ENCODE assay signal across 9 cellular contexts in the genomic region with DNA sequence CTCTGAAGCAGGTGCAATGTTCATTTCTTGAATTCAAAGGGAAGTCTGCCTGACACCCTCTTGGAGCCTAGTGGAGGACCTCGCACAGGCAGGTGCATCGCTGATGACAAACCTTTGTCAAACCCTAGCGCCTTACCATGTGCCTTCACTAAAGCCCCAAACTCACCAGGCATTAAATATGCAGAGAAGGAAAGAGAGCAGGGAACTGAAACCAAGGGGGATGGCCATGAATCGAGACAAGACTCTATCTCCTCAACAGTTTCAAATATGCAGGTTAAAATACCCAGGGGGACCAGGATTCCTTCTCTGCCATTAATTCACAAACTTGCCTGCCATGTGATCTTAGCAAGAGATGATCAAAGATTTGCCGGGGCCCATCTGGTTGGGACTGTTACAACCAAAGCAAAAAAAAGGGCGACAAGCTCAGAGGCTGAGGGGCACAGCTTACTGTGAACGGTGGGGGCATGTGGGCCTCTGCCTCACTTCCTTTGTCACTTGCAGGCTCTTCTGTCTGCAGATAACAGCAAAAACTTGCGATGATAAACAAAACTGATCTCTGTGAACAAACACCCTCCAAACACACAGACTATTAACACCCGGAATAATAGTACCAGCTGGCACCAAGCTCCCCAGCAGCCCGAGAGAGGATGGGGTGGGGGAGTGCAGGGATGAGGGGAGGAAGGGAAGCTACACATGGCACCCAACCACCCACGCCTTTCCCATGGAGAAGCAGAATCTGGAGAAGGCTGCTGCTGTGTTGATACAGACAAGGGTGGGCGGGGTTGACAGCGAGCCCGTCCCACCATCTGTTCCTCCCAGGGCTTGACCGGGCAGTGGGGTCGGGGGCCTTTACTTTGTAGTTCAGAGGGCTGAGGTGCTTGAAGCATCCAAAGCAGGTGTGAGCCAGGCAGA. TPM values are rescaled to one million over a fixed set of nuclear protein-coding genes. Genes with fewer than 3 reads are reported as not detected.
DNase-seq lines count a peak whose midpoint lies in the region; ATAC-seq, FAIRE-seq and TF ChIP-seq lines count a peak whose summit lies in the region.
"Had no signal": no experiment of that assay in that cellular context is flagged by ENCODE, and none has a peak within 500 bp of the region (broad histone marks: within the 10 kb centered on the region; RNA-seq: fewer than 3 reads in every experiment).

No MANE protein-coding gene starts in this region.

- no peak overlapping the region for H3K4me3 ChIP-seq in H1 (ENCODE audit: extremely low read depth in 1 of 4, insufficient read depth in 2 of 4, low read depth in 3 of 4, low read length in 4 of 4)
- no peak overlapping the region for H3K4me3 ChIP-seq in stomach smooth muscle (ENCODE audit: low read length in 2 of 2)
- no peak overlapping the region for H3K4me3 ChIP-seq in lower leg skin (ENCODE audit: low read depth, poor library complexity, severe bottlenecking)

- peak overlapping the region; percentile 79 for H3K27ac Mint-ChIP-seq in activated naive CD4-positive, alpha-beta T cell treated with anti-CD3 and anti-CD28 coated beads for 36 hours
- H3K27ac Mint-ChIP-seq in activated T-helper 1 cell treated with anti-CD3 and anti-CD28 coated beads, Interleukin-12 subunit alpha, Interleukin-12 subunit beta, Interleukin-2, Interleukin-4 antibody, amounts not matched to agents 30 ng/mL and 10 ng/mL and 1 ng/mL, durations not matched to agents 14 hours and 24 hours and 36 hours = no peak overlapping the region

- H2AK5ac ChIP-seq in H1 (ENCODE audit: low read depth, low read length) = no peak overlapping the region

- no peaks in the 10 kb centered on the region for H3K23me2 ChIP-seq in H1 (ENCODE audit: low read depth, low read length)

- CTCF ChIA-PET in activated naive CD4-positive, alpha-beta T cell treated with anti-CD3 and anti-CD28 coated beads for 36 hours (lab: Charles Lee) = interaction anchor here (0.7 to 0.9 kb wide), 2 partner anchors 71 to 374 kb away, joined by 3 read pairs; a partner anchor contains a TSS
- CTCF ChIA-PET in H1 (lab: Charles Lee; ENCODE audit: partially characterized antibody) = interaction anchor here (0.7 to 3.7 kb wide), 7 partner anchors 30 to 372 kb away, joined by 3 to 21 read pairs (median 3); no protein-coding TSS in a partner anchor

- DNase-seq in activated naive CD4-positive, alpha-beta T cell treated with anti-CD3 and anti-CD28 coated beads for 36 hours = peak; percentile 30
- no peak for DNase-seq in activated naive CD4-positive, alpha-beta T cell treated with anti-CD3 and anti-CD28 coated beads, Interleukin-2, amount 50 U/mL, for 16 hours
- DNase-seq in NCI-H524 treated with DMSO at 0.1 percent for 48 hours (lab: John Stamatoyannopoulos, UW) (peak; percentile 61), H1 (ENCODE audit: low read depth in 1 of 2, low spot score in 2 of 2) (no peak), lower leg skin (ENCODE audit: low spot score in 2 of 2) (no peak)
- DNase-seq in activated T-helper 1 cell treated with anti-CD3 and anti-CD28 coated beads, Interleukin-12 subunit alpha, Interleukin-12 subunit beta, Interleukin-2, Interleukin-4 antibody, amounts not matched to agents 30 ng/mL and 10 ng/mL and 1 ng/mL, durations not matched to agents 14 hours and 24 hours and 36 hours (ENCODE audit: low spot score) = no peak

- peak; percentile 65 for ATAC-seq in HG02642 (IDR thresholded peaks at IDR 0.05; ENCODE audit: poor library complexity, unreplicated experiment)

- no peaks in the 10 kb centered on the region for H3K27me3 Mint-ChIP-seq in activated naive CD4-positive, alpha-beta T cell treated with anti-CD3 and anti-CD28 coated beads for 36 hours (ENCODE audit: low read depth)
- no peaks in the 10 kb centered on the region for H3K27me3 Mint-ChIP-seq in activated T-helper 1 cell treated with anti-CD3 and anti-CD28 coated beads, Interleukin-12 subunit alpha, Interleukin-12 subunit beta, Interleukin-2, Interleukin-4 antibody, amounts not matched to agents 30 ng/mL and 10 ng/mL and 1 ng/mL, durations not matched to agents 14 hours and 24 hours and 36 hours (ENCODE audit: insufficient read depth)

- no peak overlapping the region for H3K23ac ChIP-seq in H1 (ENCODE audit: insufficient read length)

- H4K8ac ChIP-seq in H1 (ENCODE audit: extremely low read depth, insufficient read depth, low read length) = peak overlapping the region; percentile 8; the same call in 1 of the 2 replicates

- 92% methylated on average over 16 of the region's 16 CpGs; no CpG with 5 or more reads in 1 of the 2 experiments for WGBS in H1 (ENCODE audit: extremely low coverage in 1 of 2, insufficient coverage in 1 of 2, insufficient read length in 1 of 2, insufficient replicate concordance in 2 of 2, low coverage in 1 of 2, low lambda C conversion rate in 2 of 2, missing lambda C conversion rate in 1 of 2), 2 experiments
- WGBS in lower leg skin, 2 donors = 66% methylated on average over 16 of the region's 16 CpGs

- H3K27ac ChIP-seq in H1 (ENCODE audit: low read depth, low read length) = no peak overlapping the region
- peak overlapping the region; percentile 24 for H3K27ac ChIP-seq in stomach smooth muscle (ENCODE audit: low read length)

- H3K56ac ChIP-seq in H1 (replicated peaks; ENCODE audit: insufficient read length, low read depth, low read length) = no peak overlapping the region

- no peak overlapping the region; the same call in 1 of the 2 replicates for H2BK5ac ChIP-seq in H1 (ENCODE audit: low read depth, low read length)

- peaks cover 0 to 8% (median 4%) of the 10 kb centered on the region in 4 experiments; a peak in 5 of 7 replicates for H3K4me1 ChIP-seq in H1 (replicated peaks in 1 of 4; ENCODE audit: control insufficient read depth in 3 of 4, insufficient read depth in 4 of 4, low read length in 3 of 4)
- H3K4me1 ChIP-seq in stomach smooth muscle (ENCODE audit: control insufficient read depth, insufficient read depth, low read length) = peaks cover 10% of the 10 kb centered on the region

- H2BK15ac ChIP-seq in H1 (ENCODE audit: low read length) = no peak overlapping the region

- no peak overlapping the region for H2AFZ ChIP-seq in H1 (ENCODE audit: low read length)

- H3K79me1 ChIP-seq in H1 (ENCODE audit: low read depth, low read length) = no peaks in the 10 kb centered on the region; the same call in 1 of the 2 replicates

- peaks cover 2 to 10% of the 10 kb centered on the region in 2 experiments; a peak in 3 of 4 replicates for H3K9me3 ChIP-seq in H1 (ENCODE audit: insufficient read depth in 2 of 2, low read depth in 1 of 2, low read length in 1 of 2)
- H3K9me3 ChIP-seq in stomach smooth muscle (ENCODE audit: control insufficient read depth in 2 of 2, low read length in 2 of 2) = no peaks in the 10 kb centered on the region

- H4K91ac ChIP-seq in H1 (replicated peaks; ENCODE audit: insufficient read length, low read length) = no peak overlapping the region

- H4K5ac ChIP-seq in H1 (ENCODE audit: insufficient read length, low read depth, low read length) = no peak overlapping the region

- TF ChIP-seq POLR2A in H1 (IDR thresholded peaks at IDR 0.05; ENCODE audit: control extremely low read depth in 1 of 2, low read depth in 2 of 2, low read length in 2 of 2) = no peak
- no peak for TF ChIP-seq POLR2A in lower leg skin (IDR thresholded peaks at IDR 0.05)

- no peak for TF ChIP-seq RAD21 in H1 (IDR thresholded peaks at IDR 0.05 in 1 of 2, conservative IDR thresholded peaks at IDR 0.05 in 1 of 2; ENCODE audit: low read depth in 2 of 2, low read length in 2 of 2)

- no peak overlapping the region for H3K4me2 ChIP-seq in H1 (ENCODE audit: insufficient read depth in 1 of 2, low read depth in 2 of 2, low read length in 2 of 2)

- no peak overlapping the region for H2BK12ac ChIP-seq in H1 (ENCODE audit: low read depth, low read length)

- H2BK120ac ChIP-seq in H1 (replicated peaks; ENCODE audit: low read depth, low read length) = no peak overlapping the region

- intact Hi-C loops in activated naive CD4-positive, alpha-beta T cell treated with anti-CD3 and anti-CD28 coated beads for 36 hours (cut with micrococcal nuclease) = loop anchor here (2.0 to 5.0 kb wide), 5 partner anchors 33 to 371 kb away; a partner anchor contains a TSS
- intact Hi-C loops in lower leg skin (cut with DNase I; ENCODE audit: low total_unique reads) = loop anchor here (5.0 kb wide), 1 partner anchor 376 kb away; no protein-coding TSS in a partner anchor
- intact Hi-C loops in activated T-helper 1 cell treated with anti-CD3 and anti-CD28 coated beads, Interleukin-12 subunit alpha, Interleukin-12 subunit beta, Interleukin-2, Interleukin-4 antibody, amounts not matched to agents 30 ng/mL and 10 ng/mL and 1 ng/mL, durations not matched to agents 14 hours and 24 hours and 36 hours (cut with micrococcal nuclease) = no loop called here

- H3K36me3 ChIP-seq in H1 (ENCODE audit: control insufficient read depth in 2 of 4, insufficient read depth in 4 of 4, low read length in 3 of 4) (peaks cover 3 to 27% (median 7%) of the 10 kb centered on the region in 4 experiments; a peak in 6 of 8 replicates), stomach smooth muscle (ENCODE audit: control insufficient read depth in 2 of 2, insufficient read depth in 2 of 2, low read length in 2 of 2) (peaks cover 47 to 53% of the 10 kb centered on the region in 2 donors)

- no peak for TF ChIP-seq EP300 in H1 (IDR thresholded peaks at IDR 0.05; ENCODE audit: borderline replicate concordance in 1 of 2, low read depth in 2 of 2, low read length in 2 of 2)

- no peak overlapping the region for H3K14ac ChIP-seq in H1 (ENCODE audit: insufficient read length)

- H3K4me1 Mint-ChIP-seq in activated naive CD4-positive, alpha-beta T cell treated with anti-CD3 and anti-CD28 coated beads for 36 hours (ENCODE audit: low read depth) = peaks cover 43% of the 10 kb centered on the region
- peaks cover 22% of the 10 kb centered on the region for H3K4me1 Mint-ChIP-seq in activated T-helper 1 cell treated with anti-CD3 and anti-CD28 coated beads, Interleukin-12 subunit alpha, Interleukin-12 subunit beta, Interleukin-2, Interleukin-4 antibody, amounts not matched to agents 30 ng/mL and 10 ng/mL and 1 ng/mL, durations not matched to agents 14 hours and 24 hours and 36 hours (ENCODE audit: low read depth)

- H3K36me3 Mint-ChIP-seq in activated naive CD4-positive, alpha-beta T cell treated with anti-CD3 and anti-CD28 coated beads for 36 hours (ENCODE audit: low read depth) = peaks cover 17% of the 10 kb centered on the region
- peaks cover 34% of the 10 kb centered on the region for H3K36me3 Mint-ChIP-seq in activated T-helper 1 cell treated with anti-CD3 and anti-CD28 coated beads, Interleukin-12 subunit alpha, Interleukin-12 subunit beta, Interleukin-2, Interleukin-4 antibody, amounts not matched to agents 30 ng/mL and 10 ng/mL and 1 ng/mL, durations not matched to agents 14 hours and 24 hours and 36 hours (ENCODE audit: low read depth)

- no peak overlapping the region for H3K4ac ChIP-seq in H1 (replicated peaks; ENCODE audit: insufficient read length, low read depth, low read length)

- H3K9ac ChIP-seq in H1 (replicated peaks in 1 of 4; ENCODE audit: extremely low read depth in 1 of 4, low read depth in 3 of 4, low read length in 3 of 4) (no peak overlapping the region), stomach smooth muscle (ENCODE audit: low read length in 2 of 2) (no peak overlapping the region)

- H4K20me1 ChIP-seq in H1 (replicated peaks in 1 of 2; ENCODE audit: control insufficient read depth in 1 of 2, insufficient read depth in 2 of 2, low read length in 2 of 2) = peaks cover 4 to 8% of the 10 kb centered on the region in 2 experiments

- no peak for TF ChIP-seq CTCF in H1 (IDR thresholded peaks at IDR 0.05; ENCODE audit: control extremely low read depth in 1 of 3, insufficient read depth in 1 of 3, low read depth in 1 of 3, low read length in 3 of 3)
- TF ChIP-seq CTCF in lower leg skin (IDR thresholded peaks at IDR 0.05) = no peak

- no peak overlapping the region for H2BK20ac ChIP-seq in H1 (ENCODE audit: low read length)

- H3K27me3 ChIP-seq in H1 (replicated peaks in 1 of 4; ENCODE audit: control insufficient read depth in 3 of 4, extremely low read depth in 1 of 4, insufficient read depth in 3 of 4, low read length in 3 of 4) (no peaks in the 10 kb centered on the region; a peak in 1 of 7 replicates), stomach smooth muscle (ENCODE audit: control insufficient read depth in 1 of 2, insufficient read depth in 2 of 2, low read length in 2 of 2) (no peaks in the 10 kb centered on the region)

- POLR2A ChIA-PET in H1 (lab: Charles Lee; ENCODE audit: partially characterized antibody) = interaction anchor here (1.0 to 1.6 kb wide), 2 partner anchors 11 to 380 kb away, joined by 3 to 4 read pairs; no protein-coding TSS in a partner anchor

- no peaks in the 10 kb centered on the region for H3K9me3 Mint-ChIP-seq in activated naive CD4-positive, alpha-beta T cell treated with anti-CD3 and anti-CD28 coated beads for 36 hours
- no peaks in the 10 kb centered on the region for H3K9me3 Mint-ChIP-seq in activated T-helper 1 cell treated with anti-CD3 and anti-CD28 coated beads, Interleukin-12 subunit alpha, Interleukin-12 subunit beta, Interleukin-2, Interleukin-4 antibody, amounts not matched to agents 30 ng/mL and 10 ng/mL and 1 ng/mL, durations not matched to agents 14 hours and 24 hours and 36 hours

- no peaks in the 10 kb centered on the region for H3K79me2 ChIP-seq in H1 (ENCODE audit: control insufficient read depth in 1 of 2, insufficient read depth in 2 of 2, low read length in 2 of 2)

- no peak overlapping the region for H3K4me3 Mint-ChIP-seq in activated naive CD4-positive, alpha-beta T cell treated with anti-CD3 and anti-CD28 coated beads for 36 hours
- no peak overlapping the region for H3K4me3 Mint-ChIP-seq in activated T-helper 1 cell treated with anti-CD3 and anti-CD28 coated beads, Interleukin-12 subunit alpha, Interleukin-12 subunit beta, Interleukin-2, Interleukin-4 antibody, amounts not matched to agents 30 ng/mL and 10 ng/mL and 1 ng/mL, durations not matched to agents 14 hours and 24 hours and 36 hours

- FAIRE-seq in H1 (lab: Jason Lieb, UNC) = no peak

- H3K18ac ChIP-seq in H1 (ENCODE audit: extremely low read depth, low read length) = no peak overlapping the region

RNA-seq across cellular contexts. Expression of a gene that starts 33.9 kb away (rescaled TPM):
- 10 to 100 TPM; 34.3 to 34.7 TPM for total RNA-seq in activated naive CD4-positive, alpha-beta T cell treated with anti-CD3 and anti-CD28 coated beads for 36 hours
- 41.2 and 55.4 TPM in 2 replicates for total RNA-seq in H1 (2021; fragmentation: NEBNext Ultra II Directional; extraction: Animal tissue kit (Norgen Biotek cat#: 25700))
- 26.1 and 38.5 TPM in 2 replicates for polyA plus RNA-seq in H1 (2011; rRNA removed)
- 28.6 TPM for polyA plus RNA-seq in H1 (2011; cell fraction: cytosol; rRNA removed)
- 210 TPM for polyA plus RNA-seq in H1 (2011; cell fraction: nucleus; rRNA removed)
- 25.5 to 31.0 TPM (median 28.0 TPM) in 4 replicates for polyA plus RNA-seq in H1 (2012, experiment 1 of 2)
- 17.4 TPM for polyA plus RNA-seq in H1 (2012, experiment 2 of 2)
- polyA plus RNA-seq in H1 (2013, experiment 1 of 2) = 90.4 TPM
- 88.5 TPM for polyA plus RNA-seq in H1 (2013, experiment 2 of 2)
- 42.6 and 57.5 TPM in 2 replicates for polyA minus RNA-seq in H1 (2011; rRNA and poly(A)+ RNA removed)
- 21.2 TPM for polyA minus RNA-seq in H1 (2011; cell fraction: cytosol; rRNA and poly(A)+ RNA removed)
- polyA minus RNA-seq in H1 (2011; cell fraction: nucleus; rRNA and poly(A)+ RNA removed) = 70.6 TPM
- 10 to 100 TPM; 29.1 to 49.1 (median 42.9) TPM for total RNA-seq in lower leg skin
- total RNA-seq in activated T-helper 1 cell treated with anti-CD3 and anti-CD28 coated beads, Interleukin-12 subunit alpha, Interleukin-12 subunit beta, Interleukin-2, Interleukin-4 antibody, amounts not matched to agents 30 ng/mL and 10 ng/mL and 1 ng/mL, durations not matched to agents 14 hours and 24 hours and 36 hours = 20.4 and 23.4 TPM in 2 replicates

RNA-seq across cellular contexts. Expression of a gene that starts 38.4 kb away (rescaled TPM):
- total RNA-seq in activated naive CD4-positive, alpha-beta T cell treated with anti-CD3 and anti-CD28 coated beads for 36 hours = 1 to 10 TPM; 3.8 to 5.0 TPM
- 79.1 and 80.0 TPM in 2 replicates for total RNA-seq in H1 (2021; fragmentation: NEBNext Ultra II Directional; extraction: Animal tissue kit (Norgen Biotek cat#: 25700))
- 45.3 and 47.6 TPM in 2 replicates for polyA plus RNA-seq in H1 (2011; rRNA removed)
- polyA plus RNA-seq in H1 (2011; cell fraction: cytosol; rRNA removed) = 23.5 TPM
- polyA plus RNA-seq in H1 (2011; cell fraction: nucleus; rRNA removed) = 50.9 TPM
- 87.4 to 98.2 TPM (median 91.4 TPM) in 4 replicates for polyA plus RNA-seq in H1 (2012, experiment 1 of 2)
- 157 TPM for polyA plus RNA-seq in H1 (2012, experiment 2 of 2)
- 157 TPM for polyA plus RNA-seq in H1 (2013, experiment 1 of 2)
- polyA plus RNA-seq in H1 (2013, experiment 2 of 2) = 166 TPM
- polyA minus RNA-seq in H1 (2011; rRNA and poly(A)+ RNA removed) = 30.1 and 31.7 TPM in 2 replicates
- 19.2 TPM for polyA minus RNA-seq in H1 (2011; cell fraction: cytosol; rRNA and poly(A)+ RNA removed)
- polyA minus RNA-seq in H1 (2011; cell fraction: nucleus; rRNA and poly(A)+ RNA removed) = 22.1 TPM
- 10 to 100 TPM; 42.9 to 62.7 (median 56.8) TPM for total RNA-seq in lower leg skin
- 1.0 and 1.6 TPM in 2 replicates for total RNA-seq in activated T-helper 1 cell treated with anti-CD3 and anti-CD28 coated beads, Interleukin-12 subunit alpha, Interleukin-12 subunit beta, Interleukin-2, Interleukin-4 antibody, amounts not matched to agents 30 ng/mL and 10 ng/mL and 1 ng/mL, durations not matched to agents 14 hours and 24 hours and 36 hours

RNA-seq across cellular contexts. Expression of a gene that starts 40.6 kb away (rescaled TPM):
- under 1 TPM in 1 of 2 experiments, not detected in 1; 0.22 TPM for total RNA-seq in activated naive CD4-positive, alpha-beta T cell treated with anti-CD3 and anti-CD28 coated beads for 36 hours
- 8.4 and 11.7 TPM in 2 replicates for total RNA-seq in H1 (2021; fragmentation: NEBNext Ultra II Directional; extraction: Animal tissue kit (Norgen Biotek cat#: 25700))
- polyA plus RNA-seq in H1 (2011; rRNA removed) = 4.5 and 7.3 TPM in 2 replicates
- 7.1 TPM for polyA plus RNA-seq in H1 (2011; cell fraction: cytosol; rRNA removed)
- polyA plus RNA-seq in H1 (2011; cell fraction: nucleus; rRNA removed) = 8.4 TPM
- 1.8 to 3.5 TPM (median 3.1 TPM) in 4 replicates for polyA plus RNA-seq in H1 (2012, experiment 1 of 2)
- polyA plus RNA-seq in H1 (2012, experiment 2 of 2) = 3.5 TPM
- polyA plus RNA-seq in H1 (2013, experiment 1 of 2) = 112 TPM
- polyA plus RNA-seq in H1 (2013, experiment 2 of 2) = 131 TPM
- 0.66 and 1.3 TPM in 2 replicates for polyA minus RNA-seq in H1 (2011; rRNA and poly(A)+ RNA removed)
- polyA minus RNA-seq in H1 (2011; cell fraction: cytosol; rRNA and poly(A)+ RNA removed) = 3.0 TPM
- polyA minus RNA-seq in H1 (2011; cell fraction: nucleus; rRNA and poly(A)+ RNA removed) = 3.1 TPM
- total RNA-seq in lower leg skin = 1 to 10 TPM in 1 of 4 donors, under 1 TPM in 2, not detected in 1; 0.19 to 1.2 (median 0.39) TPM
- 0.12 TPM in 1 of 2 replicates, not detected in the other for total RNA-seq in activated T-helper 1 cell treated with anti-CD3 and anti-CD28 coated beads, Interleukin-12 subunit alpha, Interleukin-12 subunit beta, Interleukin-2, Interleukin-4 antibody, amounts not matched to agents 30 ng/mL and 10 ng/mL and 1 ng/mL, durations not matched to agents 14 hours and 24 hours and 36 hours
- total RNA-seq: activated CD8-positive, alpha-beta memory T cell treated with anti-CD3 and anti-CD28 coated beads for 36 hours had no signal

Comparison
In these comparisons a context has a peak if more than half of its experiments do, and no peak if none do; other contexts are left out.
1. DNase-seq: peak in activated naive CD4-positive, alpha-beta T cell treated with anti-CD3 and anti-CD28 coated beads for 36 hours (single experiment) and NCI-H524 treated with DMSO at 0.1 percent for 48 hours (single experiment); none in activated naive CD4-positive, alpha-beta T cell treated with anti-CD3 and anti-CD28 coated beads, Interleukin-2, amount 50 U/mL, for 16 hours (single experiment), H1 (0 of 2), lower leg skin (0 of 2) and activated T-helper 1 cell treated with anti-CD3 and anti-CD28 coated beads, Interleukin-12 subunit alpha, Interleukin-12 subunit beta, Interleukin-2, Interleukin-4 antibody, amounts not matched to agents 30 ng/mL and 10 ng/mL and 1 ng/mL, durations not matched to agents 14 hours and 24 hours and 36 hours (single experiment).
2. RNA of a gene that starts 38.4 kb away (total RNA-seq): 79.1 to 80.0 TPM in H1 and 42.9 to 62.7 TPM in lower leg skin; 3.8 to 5.0 TPM in activated naive CD4-positive, alpha-beta T cell treated with anti-CD3 and anti-CD28 coated beads for 36 hours and 1.0 to 1.6 TPM in activated T-helper 1 cell treated with anti-CD3 and anti-CD28 coated beads, Interleukin-12 subunit alpha, Interleukin-12 subunit beta, Interleukin-2, Interleukin-4 antibody, amounts not matched to agents 30 ng/mL and 10 ng/mL and 1 ng/mL, durations not matched to agents 14 hours and 24 hours and 36 hours; every median in the first group is over 4 times any median in the second.